Comparison of ENCODE assay signal across 15 cellular contexts in genomic region chr10:48399056-48399541, GRCh38.
A peak's percentile ranks its signal among the peaks of the same experiment; 100 is the strongest.
DNase-seq lines count a peak whose midpoint lies in the region; ATAC-seq and TF ChIP-seq lines count a peak whose summit lies in the region.
"Had no signal": no experiment of that assay in that cellular context is flagged by ENCODE, and none has a peak within 500 bp of the region (broad histone marks: within the 10 kb centered on the region; RNA-seq: fewer than 3 reads in every experiment).

No MANE protein-coding gene starts in this region.

- H3K4me2 ChIP-seq in IMR-90 (ENCODE audit: low read depth, low read length), result peak overlapping the region; percentile 13
- no peak overlapping the region for H3K4me2 ChIP-seq in neural cell (ENCODE audit: low read length)

- peak overlapping the region; percentile 45 for H2BK20ac ChIP-seq in IMR-90 (ENCODE audit: low read depth, low read length)

- H3K9ac ChIP-seq in IMR-90 (ENCODE audit: low read depth, low read length) (peak overlapping the region; percentile 20; the same call in 1 of the 2 replicates), endodermal cell (ENCODE audit: extremely low read depth, low read length, poor library complexity, severe bottlenecking) (peak overlapping the region; percentile 45), neural cell (ENCODE audit: low read length) (no peak overlapping the region)

- TF ChIP-seq RAD21 in IMR-90 (IDR thresholded peaks at IDR 0.05; ENCODE audit: low read length) (no peak), neural cell (conservative IDR thresholded peaks at IDR 0.05) (no peak)

- no peaks in the 10 kb centered on the region for H3K27me3 Mint-ChIP-seq in endodermal cell (ENCODE audit: insufficient read depth)
- no peaks in the 10 kb centered on the region for H3K27me3 Mint-ChIP-seq in effector memory CD8-positive, alpha-beta T cell

- CTCF ChIA-PET in IMR-90 (lab: Yijun Ruan, JAX), result interaction anchor here (1.0 to 1.3 kb wide), 2 partner anchors 14 to 46 kb away, joined by 3 read pairs; no protein-coding TSS in a partner anchor

- H3K36me3 ChIP-seq in IMR-90 (ENCODE audit: control insufficient read depth, insufficient read depth, low read length) (no peaks in the 10 kb centered on the region), endodermal cell (ENCODE audit: control insufficient read depth, insufficient read depth, low read length) (no peaks in the 10 kb centered on the region), neural cell (ENCODE audit: insufficient read depth, low read length) (no peaks in the 10 kb centered on the region), H7 (replicated peaks; ENCODE audit: control insufficient read depth, insufficient read depth, low read length) (no peaks in the 10 kb centered on the region), body of pancreas (replicated peaks in 1 of 2; ENCODE audit: insufficient read depth in 1 of 2, low read depth in 2 of 2) (no peaks in the 10 kb centered on the region), uterus (peaks cover 0 to 2% of the 10 kb centered on the region in 2 donors)
- H3K36me3 ChIP-seq: brain microvascular endothelial cell had no signal

- dilution Hi-C loops in IMR-90 (cut with HindIII; ENCODE audit: low sequenced_read_pairs, unreplicated experiment), result no loop called here

- H3K4me1 ChIP-seq in IMR-90 (ENCODE audit: control insufficient read depth, insufficient read depth, low read length), result peaks cover 12% of the 10 kb centered on the region
- H3K4me1 ChIP-seq in endodermal cell (ENCODE audit: control insufficient read depth, insufficient read depth, low read length), result peaks cover 31% of the 10 kb centered on the region
- H3K4me1 ChIP-seq in body of pancreas, result peaks cover 20% of the 10 kb centered on the region
- H3K4me1 ChIP-seq in uterus, result no peaks in the 10 kb centered on the region

- peak overlapping the region; percentile 11 to 23; a peak in 3 of 4 replicates for H4K8ac ChIP-seq in IMR-90 (ENCODE audit: low read depth in 2 of 2, low read length in 2 of 2)

- BruUV-seq in IMR-90 (replicated peaks; lab: Mats Ljungman, UMichigan), result no TSS peak

- H2BK15ac ChIP-seq in IMR-90 (ENCODE audit: low read depth, low read length), result peak overlapping the region; percentile 13; the same call in 1 of the 3 replicates

- H4K20me1 ChIP-seq in IMR-90 (ENCODE audit: insufficient read depth, low read length) (peaks cover 22% of the 10 kb centered on the region; the same call in 1 of the 2 replicates), neural cell (ENCODE audit: insufficient read depth) (no peaks in the 10 kb centered on the region)

- H2AK9ac ChIP-seq in IMR-90 (replicated peaks; ENCODE audit: low read depth, low read length, poor library complexity), result no peak overlapping the region

- peak overlapping the region; percentile 78 for H2BK120ac ChIP-seq in IMR-90 (ENCODE audit: low read depth, low read length)

- H3K9me3 ChIP-seq in IMR-90 (ENCODE audit: control insufficient read depth, insufficient read depth, low read length) (no peaks in the 10 kb centered on the region), endodermal cell (ENCODE audit: control insufficient read depth, low read length) (no peaks in the 10 kb centered on the region), neural cell (ENCODE audit: low read length) (no peaks in the 10 kb centered on the region), body of pancreas (no peaks in the 10 kb centered on the region), uterus (no peaks in the 10 kb centered on the region)

- POLR2A ChIA-PET in IMR-90 (lab: Charles Lee; ENCODE audit: unreplicated experiment), result no interaction called here

- peak overlapping the region; percentile 78 for H4K5ac ChIP-seq in IMR-90 (ENCODE audit: low read depth, low read length)

- no peak for TF ChIP-seq CTCF in IMR-90 (conservative IDR thresholded peaks at IDR 0.05; ENCODE audit: low read depth, low read length)
- no peak for TF ChIP-seq CTCF in endodermal cell (conservative IDR thresholded peaks at IDR 0.05)
- TF ChIP-seq CTCF in neural cell (IDR thresholded peaks at IDR 0.05; ENCODE audit: poor library complexity, severe bottlenecking), result no peak
- TF ChIP-seq CTCF in body of pancreas (IDR thresholded peaks at IDR 0.05), result no peak
- TF ChIP-seq CTCF in uterus (IDR thresholded peaks at IDR 0.05), result no peak

- peak overlapping the region; percentile 33; the same call in 1 of the 2 replicates for H3K56ac ChIP-seq in IMR-90 (ENCODE audit: extremely low read depth, insufficient read depth, low read length)

- H3K9me1 ChIP-seq in IMR-90 (ENCODE audit: insufficient read depth, low read length), result peaks cover 16% of the 10 kb centered on the region

- no peaks in the 10 kb centered on the region for H3K9me2 ChIP-seq in neural cell (ENCODE audit: insufficient read depth, low read length)

- H3F3A ChIP-seq in neural cell (ENCODE audit: insufficient read depth, low read length, poor library complexity, severe bottlenecking), result no peaks in the 10 kb centered on the region

- H3K36me3 Mint-ChIP-seq in endodermal cell (ENCODE audit: low read depth), result no peaks in the 10 kb centered on the region
- H3K36me3 Mint-ChIP-seq in effector memory CD8-positive, alpha-beta T cell (ENCODE audit: insufficient read depth), result no peaks in the 10 kb centered on the region

- DNase-seq in D341Med (ENCODE audit: low spot score), result peak; percentile 39
- no peak for DNase-seq in IMR-90
- peak; percentile 78 for DNase-seq in endodermal cell
- no peak for DNase-seq in H7
- no peak for DNase-seq in body of pancreas
- DNase-seq in effector memory CD8-positive, alpha-beta T cell, result no peak
- no peak for DNase-seq in uterus
- DNase-seq: activated CD4-positive, alpha-beta T cell treated with anti-CD3 and anti-CD28 coated beads, Interleukin-2, amount 50 U/mL, for 4 hours; brain microvascular endothelial cell; GOT3; mammary epithelial cell had no signal

- TF ChIP-seq POLR2A in IMR-90 (IDR thresholded peaks at IDR 0.05; ENCODE audit: low read depth, low read length) (no peak), body of pancreas (IDR thresholded peaks at IDR 0.05) (no peak), uterus (IDR thresholded peaks at IDR 0.05) (no peak)

- peak overlapping the region; percentile 91 for H3K27ac Mint-ChIP-seq in endodermal cell
- peak overlapping the region in 1 of 2 donors; percentile 49 for H3K27ac Mint-ChIP-seq in effector memory CD8-positive, alpha-beta T cell
- H3K27ac Mint-ChIP-seq: activated T-helper 2 cell treated with anti-CD3 and anti-CD28 coated beads, Interferon-gamma antibody, Interleukin-2, Interleukin-4, amounts not matched to agents 10 μg/mL and 5 μg/mL and 100 μg/mL, durations not matched to agents 14 hours and 24 hours and 36 hours; T-helper 1 cell treated with Interleukin-12 subunit alpha and Interleukin-12 subunit beta and Interleukin-4 antibody, amounts not matched to agents 30 μg/mL and 1 μg/mL, for 36 hours had no signal

- ATAC-seq in IMR-90 (ENCODE audit: low read depth) (0 out of 2 replicates have a peak, but pooled peaks have one; percentile 4), body of pancreas (no peak)
- no peak for ATAC-seq in effector memory CD8-positive, alpha-beta T cell (replicated peaks)

- WGBS in IMR-90 (ENCODE audit: extremely low coverage in 2 of 2, insufficient read length in 1 of 2), 2 experiments, result 70% methylated on average over 3 of the region's 5 CpGs; no CpG with 5 or more reads in 1 of the 2 experiments
- WGBS in endodermal cell (ENCODE audit: insufficient coverage in 1 of 2, insufficient read length in 1 of 2), 2 experiments, result 52 to 57% methylated on average over 5 of the region's 5 CpGs
- WGBS in body of pancreas, 2 donors, result 80 to 85% methylated on average over 5 of the region's 5 CpGs

- H3K27ac ChIP-seq in IMR-90 (ENCODE audit: insufficient read depth, low read length) (peak overlapping the region; percentile 31; the same call in 1 of the 2 replicates), endodermal cell (ENCODE audit: low read depth, low read length) (peak overlapping the region; percentile 71), neural cell (ENCODE audit: low read length) (no peak overlapping the region), body of pancreas (no peak overlapping the region), uterus (no peak overlapping the region)
- H3K27ac ChIP-seq: brain microvascular endothelial cell, HL-60 had no signal

- H3K4me3 ChIP-seq in IMR-90 (ENCODE audit: insufficient read depth, low read depth, low read length) (no peak overlapping the region), endodermal cell (ENCODE audit: low read length) (peak overlapping the region; percentile 61), neural cell (ENCODE audit: low read length) (peak overlapping the region; percentile 6), H7 (ENCODE audit: insufficient read depth, low read depth, low read length) (no peak overlapping the region), body of pancreas (no peak overlapping the region), uterus (no peak overlapping the region)

- no peak for TF ChIP-seq EP300 in neural cell (conservative IDR thresholded peaks at IDR 0.05; ENCODE audit: poor library complexity, severe bottlenecking)

- H3K14ac ChIP-seq in IMR-90 (replicated peaks; ENCODE audit: low read depth, low read length), result peak overlapping the region; percentile 91

- H3K4ac ChIP-seq in IMR-90 (ENCODE audit: low read depth, low read length), result peak overlapping the region; percentile 85

- peak overlapping the region; percentile 1; the same call in 1 of the 2 replicates for H3K18ac ChIP-seq in IMR-90 (ENCODE audit: low read depth, low read length)

- H2AK5ac ChIP-seq in IMR-90 (ENCODE audit: low read depth, low read length), result peak overlapping the region; percentile 89

- H4K91ac ChIP-seq in IMR-90 (ENCODE audit: insufficient read depth, low read depth, low read length), result peak overlapping the region; percentile 60

- peaks cover 11 to 37% of the 10 kb centered on the region in 2 experiments; a peak in 3 of 4 replicates for H3K79me1 ChIP-seq in IMR-90 (ENCODE audit: low read depth in 1 of 2, low read length in 2 of 2)

- H3K9me3 Mint-ChIP-seq in endodermal cell, result no peaks in the 10 kb centered on the region
- H3K9me3 Mint-ChIP-seq in effector memory CD8-positive, alpha-beta T cell, result no peaks in the 10 kb centered on the region
- H3K9me3 Mint-ChIP-seq: activated T-helper 2 cell treated with anti-CD3 and anti-CD28 coated beads, Interferon-gamma antibody, Interleukin-2, Interleukin-4, amounts not matched to agents 10 μg/mL and 5 μg/mL and 100 μg/mL, durations not matched to agents 14 hours and 24 hours and 36 hours; T-helper 1 cell treated with Interleukin-12 subunit alpha and Interleukin-12 subunit beta and Interleukin-4 antibody, amounts not matched to agents 30 μg/mL and 1 μg/mL, for 36 hours had no signal

- peaks cover 38% of the 10 kb centered on the region for H3K4me1 Mint-ChIP-seq in endodermal cell
- H3K4me1 Mint-ChIP-seq in effector memory CD8-positive, alpha-beta T cell (ENCODE audit: low read depth in 2 of 2), result peaks cover 17 to 25% of the 10 kb centered on the region in 2 donors

- H3K27me3 ChIP-seq in IMR-90 (ENCODE audit: control insufficient read depth, insufficient read depth, low read length) (no peaks in the 10 kb centered on the region), endodermal cell (ENCODE audit: control insufficient read depth, insufficient read depth, low read length, poor library complexity, severe bottlenecking) (no peaks in the 10 kb centered on the region), neural cell (ENCODE audit: insufficient read depth, low read depth, low read length) (no peaks in the 10 kb centered on the region), H7 (ENCODE audit: control insufficient read depth, insufficient read depth, low read length) (no peaks in the 10 kb centered on the region), body of pancreas (no peaks in the 10 kb centered on the region), uterus (no peaks in the 10 kb centered on the region)
- H3K27me3 ChIP-seq: brain microvascular endothelial cell had no signal

- H2AFZ ChIP-seq in IMR-90 (replicated peaks; ENCODE audit: low read length, poor library complexity), result no peak overlapping the region
- no peak overlapping the region for H2AFZ ChIP-seq in neural cell (ENCODE audit: low read depth, low read length)

- H2BK5ac ChIP-seq in IMR-90 (ENCODE audit: low read depth, low read length, poor library complexity, severe bottlenecking), result peak overlapping the region; percentile 63

- intact Hi-C loops in IMR-90 (cut with micrococcal nuclease), result no loop called here
- intact Hi-C loops in body of pancreas (cut with DNase I), result no loop called here
- intact Hi-C loops in uterus (cut with DNase I; ENCODE audit: low total_unique reads), result no loop called here

- peaks cover 19% of the 10 kb centered on the region for H3K79me2 ChIP-seq in neural cell (replicated peaks; ENCODE audit: insufficient read depth, low read length)

- H3K23ac ChIP-seq in IMR-90 (ENCODE audit: low read depth, low read length), result peak overlapping the region; percentile 15

- peak overlapping the region; percentile 17 for H3K4me3 Mint-ChIP-seq in endodermal cell
- H3K4me3 Mint-ChIP-seq in effector memory CD8-positive, alpha-beta T cell, result no peak overlapping the region
- H3K4me3 Mint-ChIP-seq: T-helper 1 cell treated with Interleukin-12 subunit alpha and Interleukin-12 subunit beta and Interleukin-4 antibody, amounts not matched to agents 30 μg/mL and 1 μg/mL, for 36 hours had no signal

- in situ Hi-C loops in IMR-90 (cut with MboI; ENCODE audit: low sequenced_read_pairs), result no loop called here

Comparison
In these comparisons a context has a peak if more than half of its experiments do, and no peak if none do; other contexts are left out.
1. DNase-seq: peak in D341Med (single experiment) and endodermal cell (single experiment); none in IMR-90 (single experiment), H7 (single experiment), body of pancreas (0 of 4), effector memory CD8-positive, alpha-beta T cell (0 of 3) and uterus (0 of 2).
2. H3K27ac ChIP-seq: peak in IMR-90 (single experiment) and endodermal cell (single experiment); none in neural cell (single experiment), body of pancreas (0 of 4) and uterus (0 of 2).
3. H3K4me3 ChIP-seq: peak in endodermal cell (single experiment) and neural cell (single experiment); none in IMR-90 (single experiment), H7 (single experiment), body of pancreas (0 of 2) and uterus (0 of 2).